2 cellular contexts compared by ENCODE assay signal in genomic region chr2:229738024-229738625, GRCh38.
A peak's percentile ranks its signal among the peaks of the same experiment; 100 is the strongest.
TF ChIP-seq lines count a peak whose summit lies in the region.

No MANE protein-coding gene starts in this region.

TF ChIP-seq in HepG2, 621 proteins besides CTCF, POLR2A, EP300 and RAD21:
- peak; percentile 98 for TF ChIP-seq ZNF317 (CRISPR knock-in tag; IDR thresholded peaks at IDR 0.05)
- no peak for TF ChIP-seq ZNF235 (CRISPR knock-in tag; IDR thresholded peaks at IDR 0.05; ENCODE audit: borderline replicate concordance)

TF ChIP-seq in K562, 482 proteins besides CTCF, POLR2A, EP300 and RAD21:
- no peak for TF ChIP-seq ZNF239 (CRISPR knock-in tag; IDR thresholded peaks at IDR 0.05)
- TF ChIP-seq CBX3 (IDR thresholded peaks at IDR 0.05; ENCODE audit: borderline replicate concordance in 1 of 2, low read length in 2 of 2): peak in 1 of 2 experiments; percentile 96; a peak in 2 of 3 replicates
- TF ChIP-seq TRIM28 (IDR thresholded peaks at IDR 0.05): peak; percentile 90
- TF ChIP-seq MEIS2 (IDR thresholded peaks at IDR 0.05; ENCODE audit: partially characterized antibody): peak; percentile 61
- TF ChIP-seq CBX5 (IDR thresholded peaks at IDR 0.05; ENCODE audit: borderline replicate concordance, low read depth): peak; percentile 91
- TF ChIP-seq ZFP1 (CRISPR knock-in tag; IDR thresholded peaks at IDR 0.05): peak; percentile 68; the same call in 1 of the 2 replicates
- peak in 1 of 2 experiments; percentile 71; a peak in 1 of 4 replicates for TF ChIP-seq TRIM24 (IDR thresholded peaks at IDR 0.05)
- TF ChIP-seq, protein P1, sequence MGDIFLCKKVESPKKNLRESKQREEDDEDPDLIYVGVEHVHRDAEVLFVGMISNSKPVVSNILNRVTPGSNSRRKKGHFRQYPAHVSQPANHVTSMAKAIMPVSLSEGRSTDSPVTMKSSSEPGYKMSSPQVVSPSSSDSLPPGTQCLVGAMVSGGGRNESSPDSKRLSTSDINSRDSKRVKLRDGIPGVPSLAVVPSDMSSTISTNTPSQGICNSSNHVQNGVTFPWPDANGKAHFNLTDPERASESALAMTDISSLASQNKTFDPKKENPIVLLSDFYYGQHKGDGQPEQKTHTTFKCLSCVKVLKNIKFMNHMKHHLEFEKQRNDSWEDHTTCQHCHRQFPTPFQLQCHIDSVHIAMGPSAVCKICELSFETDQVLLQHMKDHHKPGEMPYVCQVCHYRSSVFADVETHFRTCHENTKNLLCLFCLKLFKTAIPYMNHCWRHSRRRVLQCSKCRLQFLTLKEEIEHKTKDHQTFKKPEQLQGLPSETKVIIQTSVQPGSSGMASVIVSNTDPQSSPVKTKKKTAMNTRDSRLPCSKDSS (IDR thresholded peaks at IDR 0.05; ENCODE audit: low read depth, partially characterized antibody): peak; percentile 82
- TF ChIP-seq USF2 (CRISPR knock-in tag; IDR thresholded peaks at IDR 0.05): no peak
- no peak for TF ChIP-seq RUNX1 (IDR thresholded peaks at IDR 0.05; ENCODE audit: low read depth)
